In the genomic region with DNA sequence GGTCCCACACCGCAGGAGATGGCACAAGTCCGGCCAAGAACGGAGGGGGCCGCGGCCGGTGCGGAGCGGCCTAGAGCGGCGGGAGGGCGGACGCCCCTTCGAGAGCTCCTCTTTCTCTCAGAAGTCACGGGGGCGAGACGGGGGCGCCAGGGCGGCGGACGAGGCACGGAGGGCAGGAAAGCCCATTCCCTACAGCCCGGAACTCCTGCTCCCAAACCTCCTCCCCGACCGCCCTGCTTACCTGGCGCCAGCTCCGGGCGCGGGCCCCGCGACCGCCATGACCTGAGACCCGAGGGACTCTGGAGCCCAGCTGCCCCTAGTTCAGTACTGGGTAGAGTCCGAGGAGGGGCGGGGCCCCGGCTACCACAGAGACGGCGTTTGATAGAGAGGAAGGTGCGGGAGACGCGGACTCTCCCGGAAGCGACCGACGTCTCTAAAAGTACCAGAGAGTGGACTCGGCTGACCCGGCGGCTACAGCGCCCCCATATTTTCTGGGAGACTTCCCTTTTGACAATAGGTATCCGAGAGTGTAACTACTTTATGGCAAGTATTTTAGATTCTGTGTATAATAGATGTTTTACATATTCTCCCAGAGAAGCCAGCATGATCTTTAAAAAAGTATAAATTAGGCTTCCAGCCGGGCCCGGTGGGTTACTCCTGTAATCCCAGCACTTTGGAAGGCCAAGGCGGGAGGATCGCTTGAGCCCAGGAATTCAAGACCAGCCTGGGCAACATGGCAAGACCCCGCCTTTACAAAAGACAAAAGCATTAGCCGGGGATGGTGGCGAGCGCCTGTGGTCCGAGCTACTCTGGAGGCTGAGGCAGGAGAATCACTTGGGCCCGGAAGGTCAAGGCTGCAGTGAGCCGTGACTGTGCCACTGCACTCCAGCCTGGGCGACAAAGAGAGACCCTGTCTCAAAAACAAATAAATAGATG, we compare ENCODE assay signal across 8 cellular contexts. TPM values are rescaled to one million over a fixed set of nuclear protein-coding genes. Genes with fewer than 3 reads are reported as not detected.
DNase-seq lines count a peak whose midpoint lies in the region; ATAC-seq and TF ChIP-seq lines count a peak whose summit lies in the region.

TSS of gene ABCD4 (minus strand) at position 301 of the 936 bp plus-strand sequence. CDS start at position 279, 22 bp downstream.

- H3K4me3 ChIP-seq in right atrium auricular region, result peak within 1 kb of the TSS; percentile 86 to 90
- H3K4me3 ChIP-seq in vagina, result peak within 1 kb of the TSS; percentile 64 to 99

- intact Hi-C loops in vagina (cut with DNase I), result no loop called here

- H3K9me3 ChIP-seq in right atrium auricular region, result no peaks in the 10 kb centered on the region
- H3K9me3 ChIP-seq in vagina, result no peaks in the 10 kb centered on the region

- H3K4me1 ChIP-seq in right atrium auricular region, result peaks cover 0 to 28% of the 10 kb centered on the region in 2 donors
- H3K4me1 ChIP-seq in vagina, result peaks cover 43% of the 10 kb centered on the region

- peak; percentile 98 for ATAC-seq in GM18498 (IDR thresholded peaks at IDR 0.05; ENCODE audit: unreplicated experiment)
- peak; percentile 99 for ATAC-seq in HG02885 (IDR thresholded peaks at IDR 0.05; ENCODE audit: poor library complexity, unreplicated experiment)

- no peaks in the 10 kb centered on the region for H3K27me3 ChIP-seq in right atrium auricular region
- H3K27me3 ChIP-seq in vagina, result no peaks in the 10 kb centered on the region

- DNase-seq in NCI-H1694 (lab: John Stamatoyannopoulos, UW), result peak; percentile 94
- DNase-seq in T-helper 2 cell, result peak; percentile 42 to 90 (median 71)
- DNase-seq in right atrium auricular region (ENCODE audit: low spot score), result peak; percentile 97
- DNase-seq in putamen (ENCODE audit: low spot score), result peak; percentile 95
- peak in 1 of 2 donors; percentile 91 for DNase-seq in vagina (ENCODE audit: extremely low spot score in 2 of 2)

- peak in 1 of 2 donors; percentile 75 for TF ChIP-seq CTCF in right atrium auricular region (IDR thresholded peaks at IDR 0.05)
- peak; percentile 15 to 76 (median 32) for TF ChIP-seq CTCF in vagina (IDR thresholded peaks at IDR 0.05)

- peaks cover 15% of the 10 kb centered on the region for H3K36me3 ChIP-seq in right atrium auricular region
- peaks cover 0 to 17% of the 10 kb centered on the region in 2 donors for H3K36me3 ChIP-seq in vagina

- no peak for TF ChIP-seq POLR2A in vagina (IDR thresholded peaks at IDR 0.05)

- H3K27ac ChIP-seq in angular gyrus (ENCODE audit: low read depth, low read length) (peak within 1 kb of the TSS; percentile 63), right atrium auricular region (peak within 1 kb of the TSS; percentile 84 to 91), vagina (peak within 1 kb of the TSS; percentile 92)

RNA-seq across cellular contexts. Expression of gene ABCD4, which starts in this region (rescaled TPM):
- 10 to 100 TPM; 17.0 to 18.1 TPM for total RNA-seq in right atrium auricular region
- total RNA-seq in vagina, result 52.3 TPM
